Comparison of ENCODE assay signal across 8 cellular contexts in genomic region chr4:140094701-140095420, GRCh38. TPM values are rescaled to one million over a fixed set of nuclear protein-coding genes. Genes with fewer than 3 reads are reported as not detected.
DNase-seq lines count a peak whose midpoint lies in the region; ATAC-seq and TF ChIP-seq lines count a peak whose summit lies in the region.

No MANE protein-coding gene starts in this region.

- H3K14ac ChIP-seq in trophoblast cell (ENCODE audit: low read length): peak overlapping the region; percentile 52

- H3K27ac Mint-ChIP-seq in Caco-2 (ENCODE audit: unreplicated experiment): peak overlapping the region; percentile 60

- no CpG with 5 or more reads among the region's 11 CpGs for WGBS in trophoblast cell (ENCODE audit: extremely low coverage, insufficient coverage, insufficient read length)

- H3K4me1 ChIP-seq in Caco-2: peaks cover 50% of the 10 kb centered on the region
- peaks cover 43% of the 10 kb centered on the region for H3K4me1 ChIP-seq in foreskin keratinocyte
- peaks cover 42 to 63% of the 10 kb centered on the region in 2 experiments for H3K4me1 ChIP-seq in trophoblast cell (ENCODE audit: control insufficient read depth in 1 of 2, insufficient read depth in 2 of 2, low read length in 2 of 2)

- POLR2A ChIA-PET in Caco-2 (lab: Charles Lee): no interaction called here

- peaks cover 74% of the 10 kb centered on the region for H3K4me1 Mint-ChIP-seq in Caco-2 (ENCODE audit: low read depth, unreplicated experiment)

- no peaks in the 10 kb centered on the region for H3K9me3 Mint-ChIP-seq in Caco-2 (ENCODE audit: unreplicated experiment)

- peak overlapping the region; percentile 30 for H3K4ac ChIP-seq in trophoblast cell (ENCODE audit: low read depth, low read length)

- no peak overlapping the region for H3K4me3 ChIP-seq in Caco-2 (ENCODE audit: low read depth, low read length)
- H3K4me3 ChIP-seq in trophoblast cell (ENCODE audit: low read depth, low read length): no peak overlapping the region

- H3K36me3 ChIP-seq in Caco-2 (ENCODE audit: control insufficient read depth, insufficient read depth, low read length) (no peaks in the 10 kb centered on the region), trophoblast cell (ENCODE audit: control insufficient read depth in 1 of 2, insufficient read depth in 2 of 2, low read length in 2 of 2) (no peaks in the 10 kb centered on the region)

- DNase-seq in Caco-2 (no peak), NCI-H69 (lab: John Stamatoyannopoulos, UW) (peak; percentile 88), foreskin keratinocyte (no peak), trophoblast cell (peak in 1 of 2 donors; percentile 41), NCI-H2107 (lab: John Stamatoyannopoulos, UW) (no peak), GOT3 (lab: John Stamatoyannopoulos, UW) (no peak)
- peak; percentile 77 for DNase-seq in activated T-cell treated with anti-CD3 and anti-CD28 coated beads, Interleukin-2, amount 50 U/mL, for 1 hour

- peak overlapping the region; percentile 65 for H3K27ac ChIP-seq in foreskin keratinocyte
- H3K27ac ChIP-seq in trophoblast cell (ENCODE audit: low read depth, low read length): peak overlapping the region; percentile 87

- peak overlapping the region; percentile 92 for H2BK120ac ChIP-seq in trophoblast cell (ENCODE audit: insufficient read depth, low read length, poor library complexity)

- H4K12ac ChIP-seq in trophoblast cell (ENCODE audit: low read depth, low read length): no peak overlapping the region

- H4K91ac ChIP-seq in trophoblast cell (ENCODE audit: low read depth, low read length): peak overlapping the region; percentile 88

- H3K9me3 ChIP-seq in Caco-2 (no peaks in the 10 kb centered on the region), trophoblast cell (ENCODE audit: insufficient read depth, low read depth, low read length) (no peaks in the 10 kb centered on the region)

- TF ChIP-seq CTCF in Caco-2 (IDR thresholded peaks at IDR 0.05; ENCODE audit: insufficient read depth in 1 of 2, low read depth in 1 of 2, low read length in 1 of 2, severe bottlenecking in 1 of 2, unreplicated experiment in 1 of 2): no peak
- TF ChIP-seq CTCF in foreskin keratinocyte (conservative IDR thresholded peaks at IDR 0.05): no peak

- peaks cover 55% of the 10 kb centered on the region for H3K79me1 ChIP-seq in trophoblast cell (ENCODE audit: low read length)

- peak overlapping the region; percentile 67 for H2BK5ac ChIP-seq in trophoblast cell (ENCODE audit: low read depth, low read length, poor library complexity)

- H3K27me3 ChIP-seq in Caco-2 (replicated peaks; ENCODE audit: control insufficient read depth, insufficient read depth, low read length) (no peaks in the 10 kb centered on the region), foreskin keratinocyte (no peaks in the 10 kb centered on the region), trophoblast cell (ENCODE audit: insufficient read depth, low read length) (no peaks in the 10 kb centered on the region)

- no peak overlapping the region for H3K4me2 ChIP-seq in trophoblast cell (ENCODE audit: low read length)

- BruUV-seq in Caco-2 (replicated peaks; lab: Mats Ljungman, UMichigan): no TSS peak

- H3K79me2 ChIP-seq in trophoblast cell (ENCODE audit: control insufficient read depth, insufficient read depth, low read length, poor library complexity): no peaks in the 10 kb centered on the region

- no peak overlapping the region for H2AFZ ChIP-seq in trophoblast cell (ENCODE audit: insufficient read depth, low read length, poor library complexity)

- H4K8ac ChIP-seq in trophoblast cell (ENCODE audit: low read depth, low read length): peak overlapping the region; percentile 67

- no peak overlapping the region for H3K4me3 Mint-ChIP-seq in Caco-2 (ENCODE audit: unreplicated experiment)

- intact Hi-C loops in Caco-2 (cut with micrococcal nuclease; ENCODE audit: unreplicated experiment): no loop called here

- no peaks in the 10 kb centered on the region for H3K36me3 Mint-ChIP-seq in Caco-2 (ENCODE audit: insufficient read depth, unreplicated experiment)

- no peak overlapping the region for H3K23ac ChIP-seq in trophoblast cell (ENCODE audit: low read length)

- H3K9ac ChIP-seq in trophoblast cell (ENCODE audit: low read length): no peak overlapping the region

- no peak for ATAC-seq in foreskin keratinocyte
- ATAC-seq in GM19035 (IDR thresholded peaks at IDR 0.05; ENCODE audit: unreplicated experiment): no peak

- no peaks in the 10 kb centered on the region for H3K27me3 Mint-ChIP-seq in Caco-2 (ENCODE audit: insufficient read depth, unreplicated experiment)

- H3K18ac ChIP-seq in trophoblast cell (ENCODE audit: low read length): peak overlapping the region; percentile 70

- CTCF ChIA-PET in Caco-2 (lab: Charles Lee): no interaction called here

- peak overlapping the region; percentile 94 for H2BK12ac ChIP-seq in trophoblast cell (ENCODE audit: low read length)

- H2AK5ac ChIP-seq in trophoblast cell (ENCODE audit: low read length): peak overlapping the region; percentile 82

RNA-seq across cellular contexts. Expression of gene MAML3, which starts 59.1 kb away (rescaled TPM):
- total RNA-seq in Caco-2 (2022): 12.1 TPM in 2 replicates
- 0.35 and 0.61 TPM in 2 replicates for total RNA-seq in foreskin keratinocyte
- 0.09 and 0.19 TPM in 2 replicates for polyA plus RNA-seq in foreskin keratinocyte
- 31.7 and 32.4 TPM in 2 replicates for polyA plus RNA-seq in trophoblast cell (2013)

Comparison
In these comparisons a context has a peak if more than half of its experiments do, and no peak if none do; other contexts are left out.
1. DNase-seq: peak in NCI-H69 (single experiment) and activated T-cell treated with anti-CD3 and anti-CD28 coated beads, Interleukin-2, amount 50 U/mL, for 1 hour (single experiment); none in Caco-2 (0 of 2), foreskin keratinocyte (0 of 2), NCI-H2107 (single experiment) and GOT3 (single experiment).